In the genomic region with DNA sequence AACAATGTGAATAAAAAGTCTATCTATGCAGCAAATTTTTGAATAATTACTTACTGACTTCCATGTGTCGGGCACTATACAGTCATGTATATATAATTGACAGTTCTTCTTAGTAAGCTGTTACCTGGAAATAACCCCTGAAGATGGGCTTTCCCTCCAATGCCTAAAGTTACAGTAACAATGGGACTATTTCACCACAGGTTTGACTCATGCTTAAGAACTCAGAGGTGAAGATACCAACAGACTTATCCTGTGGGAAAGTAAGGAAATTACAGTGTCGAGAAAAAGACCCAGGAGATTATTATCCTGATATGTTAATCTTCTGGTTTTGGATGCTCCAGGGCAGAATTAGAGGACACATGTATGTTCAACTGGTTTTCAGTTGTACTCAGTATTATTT, we compare ENCODE assay signal across 19 cellular contexts.
"Had no signal": no experiment of that assay in that cellular context is flagged by ENCODE, and none has a peak within 500 bp of the region (broad histone marks: within the 10 kb centered on the region; RNA-seq: fewer than 3 reads in every experiment).

No MANE protein-coding gene starts in this region.

- H3K4me1 ChIP-seq: esophagus muscularis mucosa, lower lobe of right lung, parathyroid adenoma had no signal

- H3K4me2 ChIP-seq: smooth muscle cell had no signal

- DNase-seq: activated CD4-positive, alpha-beta T cell treated with anti-CD3 and anti-CD28 coated beads for 4 hours; activated CD8-positive, alpha-beta T cell treated with anti-CD3 and anti-CD28 coated beads for 36 hours; activated naive CD4-positive, alpha-beta T cell; activated naive CD8-positive, alpha-beta T cell treated with anti-CD3 and anti-CD28 coated beads, Interleukin-2, amount 10 ng/mL, durations not matched to agents 7 days and 5 days; activated T-cell treated with anti-CD3 and anti-CD28 coated beads, Interleukin-2, amount 50 U/mL, for 1 hour; brain microvascular endothelial cell; left colon; lower lobe of right lung; stimulated activated CD4-positive, alpha-beta T cell treated with anti-CD3 and anti-CD28 coated beads, Interleukin-4, amount 100 ng/mL, for 1 hour; stimulated activated naive CD8-positive, alpha-beta T cell treated with anti-CD3 and anti-CD28 coated beads, Interleukin-15, amount 100 ng/mL, for 72 hours had no signal

- ATAC-seq: activated CD8-positive, alpha-beta T cell treated with anti-CD3 and anti-CD28 coated beads for 36 hours; activated T-helper 17 cell treated with anti-CD3 and anti-CD28 coated beads, Interleukin-2, amount 50 U/mL, for 72 hours; left colon; lower lobe of right lung; natural killer cell treated with Interleukin-12 subunit alpha and Interleukin-12 subunit beta and Interleukin-15 and Interleukin-18, amount 100 ng/mL, for 72 hours; sciatic nerve; stimulated activated naive CD8-positive, alpha-beta T cell treated with anti-CD3 and anti-CD28 coated beads, Interleukin-15, amount 100 ng/mL, for 72 hours; WTC11 had no signal

- H3K27me3 ChIP-seq: brain microvascular endothelial cell, esophagus muscularis mucosa, neutrophil had no signal

- H2AFZ ChIP-seq: parathyroid adenoma had no signal

- H3K27ac ChIP-seq: brain microvascular endothelial cell, coronary artery, esophagus muscularis mucosa, lower lobe of right lung, neutrophil, parathyroid adenoma had no signal

- H3K36me3 ChIP-seq: brain microvascular endothelial cell, esophagus muscularis mucosa, lower lobe of right lung, neutrophil had no signal

- H3K9me3 ChIP-seq: esophagus muscularis mucosa, lower lobe of right lung, neutrophil had no signal

- H3K9ac ChIP-seq: parathyroid adenoma had no signal

- H3K79me2 ChIP-seq: parathyroid adenoma had no signal

- H3K4me3 ChIP-seq: coronary artery, esophagus muscularis mucosa, lower lobe of right lung, smooth muscle cell had no signal
